In genomic region chr2:112764071-112765044, GRCh38 we compare ENCODE assay signal across 8 cellular contexts. TPM values are rescaled to one million over a fixed set of nuclear protein-coding genes. Genes with fewer than 3 reads are reported as not detected.
DNase-seq lines count a peak whose midpoint lies in the region; ATAC-seq, FAIRE-seq and TF ChIP-seq lines count a peak whose summit lies in the region.

TSS of gene CKAP2L (minus strand) at chr2:112764609. CDS start at chr2:112764598, 11 bp downstream.

- H4K12ac ChIP-seq in trophoblast cell (ENCODE audit: low read depth, low read length), result no peak within 1 kb of the TSS

- H3K4me3 Mint-ChIP-seq in activated naive CD8-positive, alpha-beta T cell treated with anti-CD3 and anti-CD28 coated beads, Interleukin-2, amount 50 U/mL, for 24 hours, result peak within 1 kb of the TSS; percentile 95
- H3K4me3 Mint-ChIP-seq in type B pancreatic cell, result peak within 1 kb of the TSS; percentile 99

- H3K4ac ChIP-seq in trophoblast cell (ENCODE audit: low read depth, low read length), result no peak within 1 kb of the TSS

- no peak within 1 kb of the TSS for H2BK120ac ChIP-seq in trophoblast cell (ENCODE audit: insufficient read depth, low read length, poor library complexity)

- no peaks in the 10 kb centered on the region for H3K27me3 Mint-ChIP-seq in activated naive CD8-positive, alpha-beta T cell treated with anti-CD3 and anti-CD28 coated beads, Interleukin-2, amount 50 U/mL, for 24 hours
- H3K27me3 Mint-ChIP-seq in type B pancreatic cell, result no peaks in the 10 kb centered on the region

- no peak within 1 kb of the TSS for H3K18ac ChIP-seq in trophoblast cell (ENCODE audit: low read length)

- H3K27ac ChIP-seq in trophoblast cell (ENCODE audit: low read depth, low read length), result no peak within 1 kb of the TSS

- no peak within 1 kb of the TSS for H2BK12ac ChIP-seq in trophoblast cell (ENCODE audit: low read length)

- H3K9me3 ChIP-seq in trophoblast cell (ENCODE audit: insufficient read depth, low read depth, low read length), result no peaks in the 10 kb centered on the region

- H3K14ac ChIP-seq in trophoblast cell (ENCODE audit: low read length), result peak within 1 kb of the TSS; percentile 6

- no peak for TF ChIP-seq CTCF in type B pancreatic cell (conservative IDR thresholded peaks at IDR 0.05)

- peak within 1 kb of the TSS; percentile 79 for H3K4me2 ChIP-seq in trophoblast cell (ENCODE audit: low read length)

- H3K27ac Mint-ChIP-seq in activated naive CD8-positive, alpha-beta T cell treated with anti-CD3 and anti-CD28 coated beads, Interleukin-2, amount 50 U/mL, for 24 hours, result peak within 1 kb of the TSS; percentile 84
- H3K27ac Mint-ChIP-seq in type B pancreatic cell, result peak within 1 kb of the TSS; percentile 89

- no peaks in the 10 kb centered on the region for H3K27me3 ChIP-seq in trophoblast cell (ENCODE audit: insufficient read depth, low read length)

- peak; percentile 95 for ATAC-seq in HG02852 (IDR thresholded peaks at IDR 0.05; ENCODE audit: unreplicated experiment)
- ATAC-seq in activated naive CD8-positive, alpha-beta T cell treated with anti-CD3 and anti-CD28 coated beads, Interleukin-2, amount 50 U/mL, for 24 hours, result peak; percentile 98

- WGBS in trophoblast cell (ENCODE audit: extremely low coverage, insufficient coverage, insufficient read length), result no CpG with 5 or more reads among the region's 79 CpGs

- no peak within 1 kb of the TSS for H3K23ac ChIP-seq in trophoblast cell (ENCODE audit: low read length)

- peaks cover 12% of the 10 kb centered on the region for H3K36me3 Mint-ChIP-seq in activated naive CD8-positive, alpha-beta T cell treated with anti-CD3 and anti-CD28 coated beads, Interleukin-2, amount 50 U/mL, for 24 hours (ENCODE audit: low read depth)
- peaks cover 3% of the 10 kb centered on the region for H3K36me3 Mint-ChIP-seq in type B pancreatic cell

- H3K79me1 ChIP-seq in trophoblast cell (ENCODE audit: low read length), result no peaks in the 10 kb centered on the region

- peak within 1 kb of the TSS; percentile 83 for H3K4me3 ChIP-seq in trophoblast cell (ENCODE audit: low read depth, low read length)

- no peak within 1 kb of the TSS for H2AK5ac ChIP-seq in trophoblast cell (ENCODE audit: low read length)

- no peak within 1 kb of the TSS for H2BK5ac ChIP-seq in trophoblast cell (ENCODE audit: low read depth, low read length, poor library complexity)

- H4K91ac ChIP-seq in trophoblast cell (ENCODE audit: low read depth, low read length), result peak within 1 kb of the TSS; percentile 15

- peak; percentile 93 for FAIRE-seq in GM12892 (lab: Jason Lieb, UNC)

- peak within 1 kb of the TSS; percentile 66 for H4K8ac ChIP-seq in trophoblast cell (ENCODE audit: low read depth, low read length)

- no peaks in the 10 kb centered on the region for H3K79me2 ChIP-seq in trophoblast cell (ENCODE audit: control insufficient read depth, insufficient read depth, low read length, poor library complexity)

- DNase-seq in GM12892 (ENCODE audit: insufficient read length) (peak; percentile 92), NCI-H1436 treated with DMSO at 0.1 percent for 48 hours (lab: John Stamatoyannopoulos, UW) (peak; percentile 91), T follicular helper cell (ENCODE audit: low read depth) (peak; percentile 94), cardiac septum (ENCODE audit: low spot score) (peak; percentile 99), trophoblast cell (peak; percentile 98), type B pancreatic cell (ENCODE audit: extremely low spot score, unreplicated experiment) (peak; percentile 94)
- DNase-seq in activated naive CD8-positive, alpha-beta T cell treated with anti-CD3 and anti-CD28 coated beads, Interleukin-2, amount 50 U/mL, for 24 hours, result peak; percentile 94

- peaks cover 26% of the 10 kb centered on the region for H3K4me1 Mint-ChIP-seq in activated naive CD8-positive, alpha-beta T cell treated with anti-CD3 and anti-CD28 coated beads, Interleukin-2, amount 50 U/mL, for 24 hours
- H3K4me1 Mint-ChIP-seq in type B pancreatic cell (ENCODE audit: unreplicated experiment), result peaks cover 25% of the 10 kb centered on the region

- H3K4me1 ChIP-seq in trophoblast cell (ENCODE audit: control insufficient read depth in 1 of 2, insufficient read depth in 2 of 2, low read length in 2 of 2), result peaks cover 0 to 7% of the 10 kb centered on the region in 2 experiments

- H3K9me3 Mint-ChIP-seq in activated naive CD8-positive, alpha-beta T cell treated with anti-CD3 and anti-CD28 coated beads, Interleukin-2, amount 50 U/mL, for 24 hours, result no peaks in the 10 kb centered on the region
- no peaks in the 10 kb centered on the region for H3K9me3 Mint-ChIP-seq in type B pancreatic cell

- TF ChIP-seq POLR2A in GM12892 (IDR thresholded peaks at IDR 0.05; ENCODE audit: low read depth, low read length), result peak; percentile 4; the same call in 1 of the 2 replicates

- intact Hi-C loops in cardiac septum (cut with DNase I), result loop anchor here (5.0 kb wide), 1 partner anchor 48 kb away; no protein-coding TSS in a partner anchor

- H3K9ac ChIP-seq in trophoblast cell (ENCODE audit: low read length), result peak within 1 kb of the TSS; percentile 85

- no peaks in the 10 kb centered on the region for H3K36me3 ChIP-seq in trophoblast cell (ENCODE audit: control insufficient read depth in 1 of 2, insufficient read depth in 2 of 2, low read length in 2 of 2)

- peak within 1 kb of the TSS; percentile 52 for H2AFZ ChIP-seq in trophoblast cell (ENCODE audit: insufficient read depth, low read length, poor library complexity)

RNA-seq across cellular contexts. Expression of gene CKAP2L, which starts in this region (rescaled TPM):
- 13.2 TPM for polyA plus RNA-seq in GM12892 (2012; ENCODE audit: missing spikeins)
- total RNA-seq in cardiac septum (0.30 TPM), type B pancreatic cell (ENCODE audit: low replicate concordance) (9.7 and 25.4 TPM in 2 replicates)
- polyA plus RNA-seq in trophoblast cell (2013), result 8.8 and 9.8 TPM in 2 replicates

Comparison
In these comparisons a context has a peak if more than half of its experiments do, and no peak if none do; other contexts are left out.
1. Peak in DNase-seq in cardiac septum; RNA of the gene not detected or under 1 TPM.